17 cellular contexts compared by ENCODE assay signal in the genomic region with DNA sequence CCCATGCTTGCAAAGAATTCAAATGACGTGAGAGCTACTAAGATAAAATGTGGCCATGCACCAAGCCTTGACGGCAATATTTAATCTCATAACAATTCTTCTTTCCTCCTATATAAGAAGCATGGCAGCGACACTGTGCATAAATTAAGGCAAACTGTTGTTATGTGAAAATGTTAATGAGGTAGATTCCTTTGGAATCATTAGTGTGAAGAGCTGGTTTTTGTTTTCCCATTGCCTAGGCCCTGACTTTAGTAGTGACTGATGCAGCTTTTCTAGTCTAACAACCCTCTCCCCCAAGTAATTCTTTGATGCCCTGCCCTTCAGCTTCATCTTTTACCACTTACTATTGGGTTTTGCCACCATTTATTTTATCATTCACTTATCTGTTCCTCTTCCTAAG.
"Had no signal": no experiment of that assay in that cellular context is flagged by ENCODE, and none has a peak within 500 bp of the region (broad histone marks: within the 10 kb centered on the region; RNA-seq: fewer than 3 reads in every experiment).

No MANE protein-coding gene starts in this region.

- H3K36me3 ChIP-seq: prostate gland had no signal

- H3K27me3 ChIP-seq: esophagus muscularis mucosa, left lung, right atrium auricular region, thyroid gland had no signal

- DNase-seq: activated CD4-positive, alpha-beta T cell treated with anti-CD3 and anti-CD28 coated beads, Interleukin-2, amount 10 ng/mL, durations not matched to agents 7 days and 5 days; activated CD8-positive, alpha-beta memory T cell treated with anti-CD3 and anti-CD28 coated beads, Interleukin-2, amount 50 U/mL, for 4 hours; activated effector memory CD4-positive, alpha-beta T cell treated with anti-CD3 and anti-CD28 coated beads, Interleukin-2, amount 50 U/mL, for 16 hours; activated T-cell treated with anti-CD3 and anti-CD28 coated beads, Interleukin-2, amount 50 U/mL, for 48 hours; aorta; cerebellar nuclear complex; cortex of kidney; effector CD4-positive, alpha-beta T cell; left lung; stimulated activated CD4-positive, alpha-beta T cell treated with anti-CD3 and anti-CD28 coated beads, Interleukin-2, amount 100 ng/mL, for 24 hours; stimulated activated naive CD4-positive, alpha-beta T cell treated with Interleukin-2 at 50 U/mL for 16 hours; T1000; thyroid gland had no signal

- H3K9me3 Mint-ChIP-seq: activated CD4-positive, alpha-beta T cell treated with anti-CD3 and anti-CD28 coated beads, Interleukin-2, amount 10 ng/mL, durations not matched to agents 7 days and 5 days had no signal

- H3K27ac Mint-ChIP-seq: activated CD4-positive, alpha-beta T cell treated with anti-CD3 and anti-CD28 coated beads, Interleukin-2, amount 10 ng/mL, durations not matched to agents 7 days and 5 days had no signal

- H3K4me3 Mint-ChIP-seq: activated CD4-positive, alpha-beta T cell treated with anti-CD3 and anti-CD28 coated beads, Interleukin-2, amount 10 ng/mL, durations not matched to agents 7 days and 5 days had no signal

- H3K27me3 Mint-ChIP-seq: activated CD4-positive, alpha-beta T cell treated with anti-CD3 and anti-CD28 coated beads, Interleukin-2, amount 10 ng/mL, durations not matched to agents 7 days and 5 days had no signal

- H3K4me3 ChIP-seq: esophagus muscularis mucosa, left lung, prostate gland, right atrium auricular region, SK-N-MC, thyroid gland had no signal
